In genomic region chr12:88558341-88558867, GRCh38 we compare ENCODE assay signal across 15 cellular contexts.
"Had no signal": no experiment of that assay in that cellular context is flagged by ENCODE, and none has a peak within 500 bp of the region (broad histone marks: within the 10 kb centered on the region; RNA-seq: fewer than 3 reads in every experiment).

No MANE protein-coding gene starts in this region.

- H3K9me3 ChIP-seq: left lung, ovary had no signal

- DNase-seq: activated CD4-positive, alpha-beta T cell treated with anti-CD3 and anti-CD28 coated beads for 48 hours; activated CD8-positive, alpha-beta memory T cell treated with anti-CD3 and anti-CD28 coated beads for 24 hours; activated naive CD4-positive, alpha-beta T cell treated with Interleukin-2 at 50 U/mL for 16 hours; activated naive CD8-positive, alpha-beta T cell treated with anti-CD3 and anti-CD28 coated beads, Interleukin-2, amount 50 U/mL, for 24 hours; central memory CD4-positive, alpha-beta T cell; cortex of kidney; effector CD8-positive, alpha-beta T cell; glutamatergic neuron; ovary; stimulated activated CD4-positive, alpha-beta T cell treated with anti-CD3 and anti-CD28 coated beads, Interleukin-4, amount 100 ng/mL, for 1 hour; stimulated activated CD8-positive, alpha-beta memory T cell treated with anti-CD3 and anti-CD28 coated beads, Interleukin-4, amount 100 ng/mL, for 48 hours; stimulated activated naive CD8-positive, alpha-beta T cell treated with anti-CD3 and anti-CD28 coated beads, Interleukin-15, Interleukin-2, amounts not matched to agents 100 U/mL and 50 U/mL, for 24 hours; T-helper 1 cell; WERI-Rb-1 had no signal

- ATAC-seq: activated naive CD8-positive, alpha-beta T cell treated with anti-CD3 and anti-CD28 coated beads, Interleukin-2, amount 50 U/mL, for 24 hours; stimulated activated naive CD8-positive, alpha-beta T cell treated with anti-CD3 and anti-CD28 coated beads, Interleukin-15, Interleukin-2, amounts not matched to agents 100 U/mL and 50 U/mL, for 24 hours had no signal

- H3K27me3 ChIP-seq: left lung, ovary had no signal

- H3K27ac ChIP-seq: ovary, WERI-Rb-1 had no signal

- H3K36me3 ChIP-seq: left lung, ovary, WERI-Rb-1 had no signal

- H3K4me3 ChIP-seq: left lung, ovary had no signal
